ENCODE assay signal across 3 cellular contexts in the genomic region with DNA sequence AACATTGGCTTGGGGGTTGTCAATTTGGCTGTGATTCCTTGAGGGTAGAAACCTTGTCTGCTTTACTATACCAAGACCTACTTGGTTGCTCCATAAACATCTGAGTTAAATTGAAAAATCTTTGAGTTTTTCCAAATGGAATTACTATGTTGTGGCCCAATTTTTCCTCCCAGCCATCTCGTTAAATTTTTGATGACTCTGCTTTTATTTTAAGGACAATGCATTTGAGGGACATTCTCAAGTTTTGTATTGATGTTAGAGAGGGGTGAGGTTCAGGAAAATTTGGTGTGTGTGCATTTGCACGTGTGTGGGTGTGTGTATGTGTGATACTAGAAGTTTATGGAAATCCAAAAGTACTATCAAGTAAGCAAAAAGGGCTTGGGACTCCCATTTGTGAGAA.
TF ChIP-seq lines count a peak whose summit lies in the region.

No MANE protein-coding gene starts in this region.

TF ChIP-seq in HepG2, 621 proteins besides CTCF, POLR2A, EP300 and RAD21:
- TF ChIP-seq MAFK (conservative IDR thresholded peaks at IDR 0.05 in 1 of 2, IDR thresholded peaks at IDR 0.05 in 1 of 2; ENCODE audit: low read length in 2 of 2) = peak; percentile 93 to 94
- peak; percentile 92 for TF ChIP-seq MAFF (IDR thresholded peaks at IDR 0.05; ENCODE audit: low read depth, low read length)
- TF ChIP-seq, protein P1, sequence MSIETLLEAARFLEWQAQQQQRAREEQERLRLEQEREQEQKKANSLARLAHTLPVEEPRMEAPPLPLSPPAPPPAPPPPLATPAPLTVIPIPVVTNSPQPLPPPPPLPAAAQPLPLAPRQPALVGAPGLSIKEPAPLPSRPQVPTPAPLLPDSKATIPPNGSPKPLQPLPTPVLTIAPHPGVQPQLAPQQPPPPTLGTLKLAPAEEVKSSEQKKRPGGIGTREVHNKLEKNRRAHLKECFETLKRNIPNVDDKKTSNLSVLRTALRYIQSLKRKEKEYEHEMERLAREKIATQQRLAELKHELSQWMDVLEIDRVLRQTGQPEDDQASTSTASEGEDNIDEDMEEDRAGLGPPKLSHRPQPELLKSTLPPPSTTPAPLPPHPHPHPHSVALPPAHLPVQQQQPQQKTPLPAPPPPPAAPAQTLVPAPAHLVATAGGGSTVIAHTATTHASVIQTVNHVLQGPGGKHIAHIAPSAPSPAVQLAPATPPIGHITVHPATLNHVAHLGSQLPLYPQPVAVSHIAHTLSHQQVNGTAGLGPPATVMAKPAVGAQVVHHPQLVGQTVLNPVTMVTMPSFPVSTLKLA (IDR thresholded peaks at IDR 0.05) = no peak

TF ChIP-seq in IMR-90, 13 proteins besides CTCF, POLR2A, EP300 and RAD21:
- TF ChIP-seq NFE2L2 (IDR thresholded peaks at IDR 0.05; ENCODE audit: low read depth, low read length) (no peak), MAFK (IDR thresholded peaks at IDR 0.05; ENCODE audit: low read depth, low read length) (peak; percentile 90)
TF ChIP-seq in IMR-90: peak in this region for 1.

TF ChIP-seq in H1, 55 proteins besides CTCF, POLR2A, EP300 and RAD21:
- TF ChIP-seq MAFK (IDR thresholded peaks at IDR 0.05; ENCODE audit: low read depth, low read length) = peak; percentile 14; the same call in 1 of the 2 replicates
- TF ChIP-seq SAP30 (IDR thresholded peaks at IDR 0.05; ENCODE audit: insufficient read depth, insufficient replicate concordance, low read length) = no peak
